17 cellular contexts compared by ENCODE assay signal in the genomic region with DNA sequence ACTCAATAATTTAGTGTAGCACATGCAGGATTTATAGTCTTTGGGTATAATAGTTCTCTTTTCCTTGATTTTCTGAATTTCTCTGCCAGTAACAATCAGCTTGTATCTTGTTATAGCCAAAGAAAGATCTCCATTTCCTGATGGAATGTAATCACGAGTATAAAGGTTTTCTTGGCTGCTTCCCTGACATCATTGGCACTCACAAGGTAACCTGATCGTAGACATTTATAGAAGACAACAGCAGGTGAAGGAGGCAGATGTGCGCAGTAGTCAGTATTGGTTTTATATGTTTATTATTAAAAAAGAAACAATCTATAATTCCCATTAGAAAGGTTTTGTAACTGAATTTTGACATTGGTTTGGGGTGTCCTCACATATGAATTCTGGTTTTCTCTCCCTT.
DNase-seq lines count a peak whose midpoint lies in the region; ATAC-seq lines count a peak whose summit lies in the region.
"Had no signal": no experiment of that assay in that cellular context is flagged by ENCODE, and none has a peak within 500 bp of the region (broad histone marks: within the 10 kb centered on the region; RNA-seq: fewer than 3 reads in every experiment).

No MANE protein-coding gene starts in this region.

- H3K4me3 Mint-ChIP-seq in activated naive CD4-positive, alpha-beta T cell treated with anti-CD3 and anti-CD28 coated beads, Interleukin-2, amount 10 ng/mL, durations not matched to agents 7 days and 5 days, result no peak overlapping the region
- H3K4me3 Mint-ChIP-seq: B cell; CD4-positive, CD25-positive, alpha-beta regulatory T cell; CD8-positive, alpha-beta T cell; HFFc6 had no signal

- H3K4me1 Mint-ChIP-seq in activated naive CD4-positive, alpha-beta T cell treated with anti-CD3 and anti-CD28 coated beads, Interleukin-2, amount 10 ng/mL, durations not matched to agents 7 days and 5 days, result peaks cover 13% of the 10 kb centered on the region
- H3K4me1 Mint-ChIP-seq: B cell had no signal

- H3K36me3 Mint-ChIP-seq in activated naive CD4-positive, alpha-beta T cell treated with anti-CD3 and anti-CD28 coated beads, Interleukin-2, amount 10 ng/mL, durations not matched to agents 7 days and 5 days, result peaks cover 41% of the 10 kb centered on the region

- peak overlapping the region; percentile 42 for H3K27ac Mint-ChIP-seq in activated naive CD4-positive, alpha-beta T cell treated with anti-CD3 and anti-CD28 coated beads, Interleukin-2, amount 10 ng/mL, durations not matched to agents 7 days and 5 days
- H3K27ac Mint-ChIP-seq: B cell; CD4-positive, CD25-positive, alpha-beta regulatory T cell; CD8-positive, alpha-beta T cell; HFFc6 had no signal

- DNase-seq in NCI-H2029 treated with DMSO at 0.1 percent for 48 hours (lab: John Stamatoyannopoulos, UW) (peak; percentile 3), NCI-H2029 (lab: John Stamatoyannopoulos, UW) (no peak), substantia nigra (lab: John Stamatoyannopoulos, UW) (no peak)
- no peak for DNase-seq in activated naive CD4-positive, alpha-beta T cell treated with anti-CD3 and anti-CD28 coated beads, Interleukin-2, amount 10 ng/mL, durations not matched to agents 7 days and 5 days
- DNase-seq in activated naive CD4-positive, alpha-beta T cell treated with anti-CD3 and anti-CD28 coated beads, Interleukin-2, amount 50 U/mL, for 16 hours, result no peak
- DNase-seq: Caco-2; CD4-positive, CD25-positive, alpha-beta regulatory T cell; CD8-positive, alpha-beta T cell; DMS153; DND-41; GOT3; HFFc6 had no signal

- H3K27me3 Mint-ChIP-seq in activated naive CD4-positive, alpha-beta T cell treated with anti-CD3 and anti-CD28 coated beads, Interleukin-2, amount 10 ng/mL, durations not matched to agents 7 days and 5 days, result no peaks in the 10 kb centered on the region
- H3K27me3 Mint-ChIP-seq: B cell; CD4-positive, CD25-positive, alpha-beta regulatory T cell had no signal

- CTCF ChIA-PET in activated naive CD4-positive, alpha-beta T cell treated with anti-CD3 and anti-CD28 coated beads, Interleukin-2, amount 10 ng/mL, durations not matched to agents 7 days and 5 days (lab: Charles Lee), result interaction anchor here (1.0 to 1.3 kb wide), 4 partner anchors 10 to 25 kb away, joined by 3 read pairs; no protein-coding TSS in a partner anchor

- H3K9me3 Mint-ChIP-seq in activated naive CD4-positive, alpha-beta T cell treated with anti-CD3 and anti-CD28 coated beads, Interleukin-2, amount 10 ng/mL, durations not matched to agents 7 days and 5 days, result no peaks in the 10 kb centered on the region
- H3K9me3 Mint-ChIP-seq: CD4-positive, CD25-positive, alpha-beta regulatory T cell; CD8-positive, alpha-beta T cell; HFFc6 had no signal

- H3K27ac ChIP-seq in substantia nigra (ENCODE audit: low read depth, low read length, poor library complexity, severe bottlenecking), result peak overlapping the region; percentile 38
- H3K27ac ChIP-seq: 22Rv1, BLaER1, C4-2B had no signal

- no peak for ATAC-seq in HG02870 (IDR thresholded peaks at IDR 0.05; ENCODE audit: unreplicated experiment)
- ATAC-seq: CD8-positive, alpha-beta T cell had no signal
